Comparison of ENCODE assay signal across 8 cellular contexts in the genomic region with DNA sequence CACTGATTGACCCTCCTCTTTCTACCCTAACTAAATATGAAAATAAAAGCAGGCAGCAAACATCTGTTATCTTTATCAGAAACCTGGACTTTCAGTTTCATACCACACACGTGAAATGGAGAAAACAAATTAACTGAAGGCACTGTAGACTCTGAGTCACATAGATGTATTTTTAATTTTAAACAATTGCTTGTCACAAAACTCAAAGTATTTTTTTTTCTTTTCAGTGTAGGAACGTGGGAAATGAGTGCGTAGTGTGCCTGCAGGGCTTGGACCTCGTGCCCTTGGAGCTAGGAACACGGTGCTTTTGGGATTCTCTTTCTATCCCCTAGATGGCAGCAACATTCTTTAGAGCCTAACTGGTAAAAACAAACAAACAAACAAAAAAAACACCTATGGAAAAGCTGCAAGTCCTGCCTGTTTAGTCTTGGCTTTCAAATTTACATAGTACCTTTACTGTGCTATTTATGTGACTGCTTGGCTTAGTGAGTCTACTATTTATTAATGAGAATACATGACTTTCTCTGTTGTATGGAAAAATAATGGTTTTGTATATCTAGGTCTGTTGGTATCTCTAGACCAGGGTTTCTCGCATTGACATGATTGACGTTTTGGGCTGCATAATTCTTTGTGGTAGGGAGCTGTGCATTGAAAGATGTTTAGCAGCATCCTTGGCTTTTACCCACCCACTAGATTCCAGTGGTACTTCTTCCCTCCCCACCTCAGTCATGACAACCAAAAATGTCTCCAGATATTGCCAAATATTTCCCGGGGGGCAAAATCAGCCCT. TPM values are rescaled to one million over a fixed set of nuclear protein-coding genes. Genes with fewer than 3 reads are reported as not detected.
DNase-seq lines count a peak whose midpoint lies in the region; ATAC-seq, FAIRE-seq and TF ChIP-seq lines count a peak whose summit lies in the region.

No MANE protein-coding gene starts in this region.

- intact Hi-C loops in pancreas (cut with DNase I) = loop anchor here in 2 of 3 donors (10.0 kb wide), 2 partner anchors 195 to 965 kb away; partner anchors contain the start of gene PLK2 (in 1 of the 2)

- H3K27me3 ChIP-seq in pancreas = no peaks in the 10 kb centered on the region

- peaks cover 0 to 13% (median 13%) of the 10 kb centered on the region in 3 donors for H3K4me1 ChIP-seq in pancreas

- peak; percentile 21 to 29 for DNase-seq in AML-193 (lab: John Stamatoyannopoulos, UW)
- DNase-seq in GM10266 (ENCODE audit: extremely low spot score) = peak; percentile 24
- DNase-seq in HCEC 1CT = peak; percentile 58
- DNase-seq in LNCaP clone FGC (ENCODE audit: low read depth) = peak; percentile 74
- peak; percentile 77 for DNase-seq in foreskin melanocyte
- DNase-seq in pancreas = peak in 1 of 6 donors; percentile 15
- no peak for DNase-seq in cerebellar nuclear complex (lab: John Stamatoyannopoulos, UW)

- peak; percentile 47 to 84 (median 69) for ATAC-seq in pancreas

- H3K27ac ChIP-seq in pancreas = no peak overlapping the region

- H3K4me3 ChIP-seq in LNCaP clone FGC (ENCODE audit: low read depth, low read length) = no peak overlapping the region
- H3K4me3 ChIP-seq in WI38 (ENCODE audit: low read depth, low read length) = no peak overlapping the region
- H3K4me3 ChIP-seq in pancreas = peak overlapping the region in 2 of 4 donors; percentile 18 to 22

- no peak for FAIRE-seq in pancreas (lab: Jason Lieb, UNC)

- no peaks in the 10 kb centered on the region for H3K9me3 ChIP-seq in pancreas

- TF ChIP-seq CTCF in GM10266 (IDR thresholded peaks at IDR 0.05; ENCODE audit: control insufficient read depth, insufficient read depth, low read depth, missing control alignments) (peak; percentile 70), LNCaP clone FGC (IDR thresholded peaks at IDR 0.05; ENCODE audit: control insufficient read depth, extremely low read depth, insufficient read depth) (peak; percentile 72), WI38 (IDR thresholded peaks at IDR 0.05; ENCODE audit: low read depth, low read length) (peak; percentile 71), pancreas (IDR thresholded peaks at IDR 0.05) (peak; percentile 6 to 49 (median 42))

- WGBS in pancreas, 2 donors = 12 to 21% methylated on average over 8 of the region's 8 CpGs

- H3K36me3 ChIP-seq in pancreas = no peaks in the 10 kb centered on the region

RNA-seq across cellular contexts. Expression of gene ACTBL2, which starts 16.8 kb away (rescaled TPM):
- total RNA-seq in pancreas = under 1 TPM in 3 of 6 donors, not detected in 3; 0.06 to 0.37 (median 0.12) TPM
- polyA plus RNA-seq in pancreas = not detected

Comparison
In these comparisons a context has a peak if more than half of its experiments do, and no peak if none do; other contexts are left out.
1. DNase-seq: peak in AML-193 (2 of 2), GM10266 (single experiment), HCEC 1CT (single experiment), LNCaP clone FGC (single experiment) and foreskin melanocyte (single experiment); none in cerebellar nuclear complex (0 of 2).
2. Peak in every context shown above with its lines, with median percentiles within 50 percentile points of each other: CTCF ChIP-seq.